In the genomic region with DNA sequence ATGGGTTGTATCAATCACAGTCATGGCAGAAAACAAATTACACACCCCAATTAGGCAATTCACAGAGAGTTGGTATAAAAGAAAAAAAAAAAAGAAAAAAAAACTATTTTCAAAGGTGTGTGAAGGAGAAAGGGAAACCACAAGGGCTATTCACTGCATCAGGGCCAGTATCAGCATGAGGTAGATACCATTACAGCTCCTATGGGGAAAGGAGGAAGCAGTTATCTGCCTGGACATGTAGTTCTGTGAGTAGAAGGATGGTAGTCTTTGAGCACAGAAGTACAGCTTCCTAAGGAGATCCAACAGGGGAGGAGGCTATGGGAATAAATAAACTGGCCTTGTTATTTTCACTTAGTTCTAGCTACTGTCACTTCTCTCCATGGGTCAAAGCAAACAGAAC, we compare ENCODE assay signal across 22 cellular contexts.
"Had no signal": no experiment of that assay in that cellular context is flagged by ENCODE, and none has a peak within 500 bp of the region (broad histone marks: within the 10 kb centered on the region; RNA-seq: fewer than 3 reads in every experiment).

No MANE protein-coding gene starts in this region.

- H3K4me3 ChIP-seq: coronary artery, dorsolateral prefrontal cortex, hepatocyte, lung, psoas muscle, right lobe of liver, spleen, tibial artery, upper lobe of right lung, vagina had no signal

- H3K27ac ChIP-seq: coronary artery, dorsolateral prefrontal cortex, hepatocyte, psoas muscle, right lobe of liver, spleen, tibial artery, upper lobe of right lung, vagina had no signal

- H3K4me2 ChIP-seq: hepatocyte had no signal

- H3K27me3 ChIP-seq: dorsolateral prefrontal cortex, hepatocyte, right lobe of liver, spleen, tibial artery, upper lobe of right lung, vagina had no signal

- DNase-seq: dorsolateral prefrontal cortex; effector CD8-positive, alpha-beta T cell; foreskin melanocyte; head of caudate nucleus; left colon; left ventricle myocardium superior; mesendoderm; naive thymus-derived CD4-positive, alpha-beta T cell; nephron progenitor cell; psoas muscle; retina; right lobe of liver; spleen; stimulated activated CD4-positive, alpha-beta T cell treated with anti-CD3 and anti-CD28 coated beads, Interleukin-15, amount 100 ng/mL, for 24 hours; stimulated activated CD4-positive, alpha-beta T cell treated with anti-CD3 and anti-CD28 coated beads, Interleukin-1b, Interleukin-23, amount 100 ng/mL, for 48 hours; stimulated activated CD4-positive, alpha-beta T cell treated with anti-CD3 and anti-CD28 coated beads, Interleukin-4, amount 100 ng/mL, for 24 hours; tibial artery; upper lobe of right lung had no signal

- H3K9me3 ChIP-seq: psoas muscle, right lobe of liver, tibial artery, upper lobe of right lung, vagina had no signal

- H3K4me1 ChIP-seq: psoas muscle, right lobe of liver, spleen, tibial artery, upper lobe of right lung, vagina had no signal

- H3K79me2 ChIP-seq: hepatocyte had no signal

- H3K36me3 ChIP-seq: right lobe of liver, spleen, tibial artery, upper lobe of right lung, vagina had no signal

- H2AFZ ChIP-seq: hepatocyte had no signal
